ENCODE assay signal across 25 cellular contexts in genomic region chr3:99041747-99042146, GRCh38.
DNase-seq lines count a peak whose midpoint lies in the region; ATAC-seq, FAIRE-seq and TF ChIP-seq lines count a peak whose summit lies in the region.
"Had no signal": no experiment of that assay in that cellular context is flagged by ENCODE, and none has a peak within 500 bp of the region (broad histone marks: within the 10 kb centered on the region; RNA-seq: fewer than 3 reads in every experiment).

No MANE protein-coding gene starts in this region.

- peak; percentile 86 for ATAC-seq in WTC11
- peak; percentile 12 for ATAC-seq in foreskin keratinocyte
- peak; percentile 37 for ATAC-seq in stimulated activated effector memory CD8-positive, alpha-beta T cell treated with anti-CD3 and anti-CD28 coated beads, Interleukin-12 subunit alpha, Interleukin-12 subunit beta, amount 100 ng/mL, for 72 hours
- no peak for ATAC-seq in SK-N-SH treated with all-trans-retinoic acid at 6 μM for 48 hours

- no peak overlapping the region for H3K27ac Mint-ChIP-seq in WTC11
- no peak overlapping the region for H3K27ac Mint-ChIP-seq in stimulated activated effector memory CD8-positive, alpha-beta T cell treated with anti-CD3 and anti-CD28 coated beads, Interleukin-12 subunit alpha, Interleukin-12 subunit beta, amount 100 ng/mL, for 72 hours
- H3K27ac Mint-ChIP-seq: CD4-positive, CD25-positive, alpha-beta regulatory T cell; CD8-positive, alpha-beta memory T cell; IgD-negative memory B cell had no signal

- no peaks in the 10 kb centered on the region for H3K9me3 ChIP-seq in effector memory CD4-positive, alpha-beta T cell (ENCODE audit: control insufficient read depth, low read length)
- H3K9me3 ChIP-seq: BE2C, HAP-1 had no signal

- H3K9me3 Mint-ChIP-seq in WTC11, result no peaks in the 10 kb centered on the region
- peaks cover 10% of the 10 kb centered on the region for H3K9me3 Mint-ChIP-seq in stimulated activated effector memory CD8-positive, alpha-beta T cell treated with anti-CD3 and anti-CD28 coated beads, Interleukin-12 subunit alpha, Interleukin-12 subunit beta, amount 100 ng/mL, for 72 hours

- no peak overlapping the region for H3K27ac ChIP-seq in foreskin keratinocyte
- no peak overlapping the region for H3K27ac ChIP-seq in effector memory CD4-positive, alpha-beta T cell (ENCODE audit: insufficient read depth, low read length, poor library complexity, severe bottlenecking)
- H3K27ac ChIP-seq: HL-60 had no signal

- peak; percentile 93 for FAIRE-seq in H54 (lab: Jason Lieb, UNC)
- FAIRE-seq: GM12892, GM18507, HTR-8/SVneo had no signal

- no peaks in the 10 kb centered on the region for H3K4me1 Mint-ChIP-seq in WTC11
- no peaks in the 10 kb centered on the region for H3K4me1 Mint-ChIP-seq in stimulated activated effector memory CD8-positive, alpha-beta T cell treated with anti-CD3 and anti-CD28 coated beads, Interleukin-12 subunit alpha, Interleukin-12 subunit beta, amount 100 ng/mL, for 72 hours
- H3K4me1 Mint-ChIP-seq: CD4-positive, CD25-positive, alpha-beta regulatory T cell; CD8-positive, alpha-beta memory T cell; IgD-negative memory B cell had no signal

- H3K36me3 ChIP-seq in effector memory CD4-positive, alpha-beta T cell (ENCODE audit: control insufficient read depth, insufficient read depth, low read length), result no peaks in the 10 kb centered on the region
- H3K36me3 ChIP-seq: BE2C, HAP-1 had no signal

- H3K4me3 Mint-ChIP-seq in WTC11, result no peak overlapping the region
- H3K4me3 Mint-ChIP-seq in stimulated activated effector memory CD8-positive, alpha-beta T cell treated with anti-CD3 and anti-CD28 coated beads, Interleukin-12 subunit alpha, Interleukin-12 subunit beta, amount 100 ng/mL, for 72 hours, result no peak overlapping the region
- H3K4me3 Mint-ChIP-seq: CD4-positive, CD25-positive, alpha-beta regulatory T cell; CD8-positive, alpha-beta memory T cell; IgD-negative memory B cell had no signal

- no peak for TF ChIP-seq CTCF in WTC11 (IDR thresholded peaks at IDR 0.05)
- no peak for TF ChIP-seq CTCF in foreskin keratinocyte (conservative IDR thresholded peaks at IDR 0.05)

- POLR2A ChIA-PET in WTC11 (lab: Charles Lee), result no interaction called here

- no peaks in the 10 kb centered on the region; the same call in 1 of the 2 replicates for H3K27me3 Mint-ChIP-seq in WTC11 (ENCODE audit: low read depth)
- H3K27me3 Mint-ChIP-seq: CD4-positive, CD25-positive, alpha-beta regulatory T cell; CD8-positive, alpha-beta memory T cell; IgD-negative memory B cell had no signal

- no peak overlapping the region for H3K4me3 ChIP-seq in effector memory CD4-positive, alpha-beta T cell (ENCODE audit: insufficient read depth, low read depth, low read length, poor library complexity, severe bottlenecking)
- H3K4me3 ChIP-seq: HAP-1 had no signal

- DNase-seq in H54 (ENCODE audit: insufficient read length, low spot score) (no peak), WTC11 (ENCODE audit: low spot score) (no peak), foreskin keratinocyte (no peak), NCI-H1092 (lab: John Stamatoyannopoulos, UW) (no peak), NCI-H526 treated with DMSO at 0.1 percent for 48 hours (lab: John Stamatoyannopoulos, UW) (no peak)
- DNase-seq in stimulated activated effector memory CD8-positive, alpha-beta T cell treated with anti-CD3 and anti-CD28 coated beads, Interleukin-12 subunit alpha, Interleukin-12 subunit beta, amount 100 ng/mL, for 72 hours (ENCODE audit: low spot score in 2 of 2), result no peak
- no peak for DNase-seq in effector memory CD4-positive, alpha-beta T cell
- DNase-seq: BE2C; C1 segment of cervical spinal cord; CD4-positive, CD25-positive, alpha-beta regulatory T cell; CD8-positive, alpha-beta memory T cell; COR-L47; DMS 273 treated with DMSO at 0.1 percent for 48 hours; DMS53; DND-41; GDM1; GOT3; KBM-7 had no signal

- H3K36me3 Mint-ChIP-seq in WTC11, result 0 out of 2 replicates have a peak, but pooled peaks cover 2% of the 10 kb centered on the region
- H3K36me3 Mint-ChIP-seq in stimulated activated effector memory CD8-positive, alpha-beta T cell treated with anti-CD3 and anti-CD28 coated beads, Interleukin-12 subunit alpha, Interleukin-12 subunit beta, amount 100 ng/mL, for 72 hours, result no peaks in the 10 kb centered on the region
- H3K36me3 Mint-ChIP-seq: CD4-positive, CD25-positive, alpha-beta regulatory T cell; CD8-positive, alpha-beta memory T cell; IgD-negative memory B cell had no signal

- CTCF ChIA-PET in WTC11 (lab: Charles Lee), result interaction anchor here (1.2 kb wide), 1 partner anchor 18 kb away, joined by 4 read pairs; no protein-coding TSS in a partner anchor

- no peak for TF ChIP-seq POLR2A in H54 (IDR thresholded peaks at IDR 0.05; ENCODE audit: low read depth, low read length)

- peaks cover 32% of the 10 kb centered on the region for H3K27me3 ChIP-seq in foreskin keratinocyte
- H3K27me3 ChIP-seq in effector memory CD4-positive, alpha-beta T cell (replicated peaks; ENCODE audit: control insufficient read depth, insufficient read depth, low read length, poor library complexity, severe bottlenecking), result no peaks in the 10 kb centered on the region
- H3K27me3 ChIP-seq: BE2C had no signal

- no peaks in the 10 kb centered on the region for H3K4me1 ChIP-seq in foreskin keratinocyte
- H3K4me1 ChIP-seq in effector memory CD4-positive, alpha-beta T cell (ENCODE audit: control insufficient read depth, insufficient read depth, low read length, poor library complexity, severe bottlenecking), result no peaks in the 10 kb centered on the region
- H3K4me1 ChIP-seq: BE2C, HAP-1 had no signal

TF ChIP-seq in WTC11, 78 proteins besides CTCF, POLR2A, EP300 and RAD21 (continues in another document):
- no peak for TF ChIP-seq FOXK1 (CRISPR knock-in tag; IDR thresholded peaks at IDR 0.05)
- TF ChIP-seq, protein P1, sequence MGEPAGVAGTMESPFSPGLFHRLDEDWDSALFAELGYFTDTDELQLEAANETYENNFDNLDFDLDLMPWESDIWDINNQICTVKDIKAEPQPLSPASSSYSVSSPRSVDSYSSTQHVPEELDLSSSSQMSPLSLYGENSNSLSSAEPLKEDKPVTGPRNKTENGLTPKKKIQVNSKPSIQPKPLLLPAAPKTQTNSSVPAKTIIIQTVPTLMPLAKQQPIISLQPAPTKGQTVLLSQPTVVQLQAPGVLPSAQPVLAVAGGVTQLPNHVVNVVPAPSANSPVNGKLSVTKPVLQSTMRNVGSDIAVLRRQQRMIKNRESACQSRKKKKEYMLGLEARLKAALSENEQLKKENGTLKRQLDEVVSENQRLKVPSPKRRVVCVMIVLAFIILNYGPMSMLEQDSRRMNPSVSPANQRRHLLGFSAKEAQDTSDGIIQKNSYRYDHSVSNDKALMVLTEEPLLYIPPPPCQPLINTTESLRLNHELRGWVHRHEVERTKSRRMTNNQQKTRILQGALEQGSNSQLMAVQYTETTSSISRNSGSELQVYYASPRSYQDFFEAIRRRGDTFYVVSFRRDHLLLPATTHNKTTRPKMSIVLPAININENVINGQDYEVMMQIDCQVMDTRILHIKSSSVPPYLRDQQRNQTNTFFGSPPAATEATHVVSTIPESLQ (CRISPR knock-in tag; IDR thresholded peaks at IDR 0.05), result no peak
- TF ChIP-seq ESRRA (CRISPR knock-in tag; IDR thresholded peaks at IDR 0.05; ENCODE audit: borderline replicate concordance), result no peak
- no peak for TF ChIP-seq GRHL2 (CRISPR knock-in tag; IDR thresholded peaks at IDR 0.05; ENCODE audit: insufficient replicate concordance, severe bottlenecking)
- TF ChIP-seq GTF2I (CRISPR knock-in tag; conservative IDR thresholded peaks at IDR 0.05), result no peak
- TF ChIP-seq NFE2L1 (CRISPR knock-in tag; IDR thresholded peaks at IDR 0.05), result no peak
- TF ChIP-seq CDX4 (CRISPR knock-in tag; IDR thresholded peaks at IDR 0.05; ENCODE audit: borderline replicate concordance), result no peak
- no peak for TF ChIP-seq ZNF138 (CRISPR knock-in tag; conservative IDR thresholded peaks at IDR 0.05)
- no peak for TF ChIP-seq ETV6 (CRISPR knock-in tag; IDR thresholded peaks at IDR 0.05)

TF ChIP-seq in SK-N-SH treated with all-trans-retinoic acid at 6 μM for 48 hours, 23 proteins besides CTCF, POLR2A, EP300 and RAD21:
- TF ChIP-seq GLIS3 (CRISPR knock-in tag; IDR thresholded peaks at IDR 0.05), result no peak
